In the genomic region with DNA sequence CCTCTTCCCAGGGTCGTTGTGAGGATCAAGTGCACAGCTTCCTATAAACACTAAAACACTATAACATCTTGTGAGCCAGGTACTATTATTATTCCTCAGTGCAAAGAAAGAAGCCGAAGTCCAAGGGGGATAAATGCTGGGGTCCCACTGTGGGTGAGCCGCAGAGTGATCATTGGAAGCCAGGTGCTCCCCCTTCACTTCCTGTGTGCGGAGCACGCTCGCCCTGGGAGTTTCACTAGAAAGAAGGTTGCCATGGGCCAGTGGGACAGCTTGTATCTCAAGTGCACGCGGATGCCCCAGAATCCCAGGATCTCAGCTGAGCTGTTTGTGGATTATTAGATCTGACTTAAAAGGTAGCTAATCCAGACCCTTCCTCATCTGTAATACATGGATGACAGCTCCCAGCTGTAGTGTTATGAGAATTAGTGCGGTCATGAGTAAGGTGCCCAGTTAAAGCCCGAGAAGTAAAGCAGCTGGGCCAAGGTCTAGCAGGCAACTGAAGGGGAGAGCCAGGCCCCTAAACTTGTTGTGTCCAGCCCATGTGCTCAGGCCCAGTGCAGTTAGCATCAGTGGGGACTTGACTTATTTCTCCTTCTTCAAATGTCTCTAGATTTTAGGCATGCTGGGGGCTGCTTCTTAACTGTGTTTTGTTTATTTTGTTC, we compare ENCODE assay signal across 8 cellular contexts. TPM values are rescaled to one million over a fixed set of nuclear protein-coding genes. Genes with fewer than 3 reads are reported as not detected.
A peak's percentile ranks its signal among the peaks of the same experiment; 100 is the strongest.
DNase-seq lines count a peak whose midpoint lies in the region; TF ChIP-seq lines count a peak whose summit lies in the region.

No MANE protein-coding gene starts in this region.

- H3K36me3 ChIP-seq in right atrium auricular region: no peaks in the 10 kb centered on the region

- no peak for TF ChIP-seq CTCF in right atrium auricular region (IDR thresholded peaks at IDR 0.05)

- no peaks in the 10 kb centered on the region for H3K27me3 ChIP-seq in right atrium auricular region

- peak overlapping the region; percentile 64 to 93 for H3K4me3 ChIP-seq in right atrium auricular region
- H3K4me3 ChIP-seq in skeletal muscle cell (ENCODE audit: low read depth, low read length): peak overlapping the region; percentile 85

- H3K27ac ChIP-seq in right atrium auricular region: peak overlapping the region; percentile 89 to 91

- peak; percentile 26 for DNase-seq in AG08395 (ENCODE audit: low spot score)
- DNase-seq in GM19238 (ENCODE audit: insufficient read length, low spot score): peak; percentile 35
- peak; percentile 1 for DNase-seq in NCI-H748 treated with DMSO at 0.1 percent for 48 hours (lab: John Stamatoyannopoulos, UW)
- DNase-seq in activated effector memory CD4-positive, alpha-beta T cell treated with Interleukin-2 at 50 U/mL for 16 hours: peak; percentile 21
- DNase-seq in right atrium auricular region (ENCODE audit: low spot score): no peak
- no peak for DNase-seq in skeletal muscle cell (ENCODE audit: low read depth)
- DNase-seq in hepatic stellate cell (ENCODE audit: low spot score): no peak
- DNase-seq in GOT3 (lab: John Stamatoyannopoulos, UW): no peak

- peaks cover 0 to 19% of the 10 kb centered on the region in 2 donors for H3K4me1 ChIP-seq in right atrium auricular region

- H3K9me3 ChIP-seq in right atrium auricular region: no peaks in the 10 kb centered on the region

RNA-seq across cellular contexts. Expression of gene CBY1, which starts 0.9 kb away (rescaled TPM):
- total RNA-seq in right atrium auricular region: 10 to 100 TPM; 23.0 to 27.9 TPM

RNA-seq across cellular contexts. Expression of gene FAM227A, which starts 1.2 kb away (rescaled TPM):
- total RNA-seq in right atrium auricular region: 1 to 10 TPM in 1 of 2 donors, under 1 TPM in 1; 0.70 to 1.1 TPM

RNA-seq across cellular contexts. Expression of gene TOMM22, which starts 24.4 kb away (rescaled TPM):
- 10 to 100 TPM; 36.9 to 42.5 TPM for total RNA-seq in right atrium auricular region

RNA-seq across cellular contexts. Expression of gene JOSD1, which starts 43.4 kb away (rescaled TPM):
- 10 to 100 TPM; 20.0 to 37.3 TPM for total RNA-seq in right atrium auricular region

RNA-seq across cellular contexts. Expression of gene GTPBP1, which starts 48.4 kb away (rescaled TPM):
- total RNA-seq in right atrium auricular region: 10 to 100 TPM; 23.2 to 32.2 TPM

Comparison
In these comparisons a context has a peak if more than half of its experiments do, and no peak if none do; other contexts are left out.
1. DNase-seq: peak in AG08395 (single experiment), GM19238 (single experiment), NCI-H748 treated with DMSO at 0.1 percent for 48 hours (single experiment) and activated effector memory CD4-positive, alpha-beta T cell treated with Interleukin-2 at 50 U/mL for 16 hours (single experiment); none in right atrium auricular region (single experiment), skeletal muscle cell (single experiment), hepatic stellate cell (single experiment) and GOT3 (single experiment).